ENCODE assay signal across 1 cellular context in genomic region chr6:3361312-3362037, GRCh38.
A peak's percentile ranks its signal among the peaks of the same experiment; 100 is the strongest.
TF ChIP-seq lines count a peak whose summit lies in the region.

No MANE protein-coding gene starts in this region.

TF ChIP-seq in HepG2, 621 proteins besides CTCF, POLR2A, EP300 and RAD21 (continued from another document and continues in another):
- TF ChIP-seq, protein P1, sequence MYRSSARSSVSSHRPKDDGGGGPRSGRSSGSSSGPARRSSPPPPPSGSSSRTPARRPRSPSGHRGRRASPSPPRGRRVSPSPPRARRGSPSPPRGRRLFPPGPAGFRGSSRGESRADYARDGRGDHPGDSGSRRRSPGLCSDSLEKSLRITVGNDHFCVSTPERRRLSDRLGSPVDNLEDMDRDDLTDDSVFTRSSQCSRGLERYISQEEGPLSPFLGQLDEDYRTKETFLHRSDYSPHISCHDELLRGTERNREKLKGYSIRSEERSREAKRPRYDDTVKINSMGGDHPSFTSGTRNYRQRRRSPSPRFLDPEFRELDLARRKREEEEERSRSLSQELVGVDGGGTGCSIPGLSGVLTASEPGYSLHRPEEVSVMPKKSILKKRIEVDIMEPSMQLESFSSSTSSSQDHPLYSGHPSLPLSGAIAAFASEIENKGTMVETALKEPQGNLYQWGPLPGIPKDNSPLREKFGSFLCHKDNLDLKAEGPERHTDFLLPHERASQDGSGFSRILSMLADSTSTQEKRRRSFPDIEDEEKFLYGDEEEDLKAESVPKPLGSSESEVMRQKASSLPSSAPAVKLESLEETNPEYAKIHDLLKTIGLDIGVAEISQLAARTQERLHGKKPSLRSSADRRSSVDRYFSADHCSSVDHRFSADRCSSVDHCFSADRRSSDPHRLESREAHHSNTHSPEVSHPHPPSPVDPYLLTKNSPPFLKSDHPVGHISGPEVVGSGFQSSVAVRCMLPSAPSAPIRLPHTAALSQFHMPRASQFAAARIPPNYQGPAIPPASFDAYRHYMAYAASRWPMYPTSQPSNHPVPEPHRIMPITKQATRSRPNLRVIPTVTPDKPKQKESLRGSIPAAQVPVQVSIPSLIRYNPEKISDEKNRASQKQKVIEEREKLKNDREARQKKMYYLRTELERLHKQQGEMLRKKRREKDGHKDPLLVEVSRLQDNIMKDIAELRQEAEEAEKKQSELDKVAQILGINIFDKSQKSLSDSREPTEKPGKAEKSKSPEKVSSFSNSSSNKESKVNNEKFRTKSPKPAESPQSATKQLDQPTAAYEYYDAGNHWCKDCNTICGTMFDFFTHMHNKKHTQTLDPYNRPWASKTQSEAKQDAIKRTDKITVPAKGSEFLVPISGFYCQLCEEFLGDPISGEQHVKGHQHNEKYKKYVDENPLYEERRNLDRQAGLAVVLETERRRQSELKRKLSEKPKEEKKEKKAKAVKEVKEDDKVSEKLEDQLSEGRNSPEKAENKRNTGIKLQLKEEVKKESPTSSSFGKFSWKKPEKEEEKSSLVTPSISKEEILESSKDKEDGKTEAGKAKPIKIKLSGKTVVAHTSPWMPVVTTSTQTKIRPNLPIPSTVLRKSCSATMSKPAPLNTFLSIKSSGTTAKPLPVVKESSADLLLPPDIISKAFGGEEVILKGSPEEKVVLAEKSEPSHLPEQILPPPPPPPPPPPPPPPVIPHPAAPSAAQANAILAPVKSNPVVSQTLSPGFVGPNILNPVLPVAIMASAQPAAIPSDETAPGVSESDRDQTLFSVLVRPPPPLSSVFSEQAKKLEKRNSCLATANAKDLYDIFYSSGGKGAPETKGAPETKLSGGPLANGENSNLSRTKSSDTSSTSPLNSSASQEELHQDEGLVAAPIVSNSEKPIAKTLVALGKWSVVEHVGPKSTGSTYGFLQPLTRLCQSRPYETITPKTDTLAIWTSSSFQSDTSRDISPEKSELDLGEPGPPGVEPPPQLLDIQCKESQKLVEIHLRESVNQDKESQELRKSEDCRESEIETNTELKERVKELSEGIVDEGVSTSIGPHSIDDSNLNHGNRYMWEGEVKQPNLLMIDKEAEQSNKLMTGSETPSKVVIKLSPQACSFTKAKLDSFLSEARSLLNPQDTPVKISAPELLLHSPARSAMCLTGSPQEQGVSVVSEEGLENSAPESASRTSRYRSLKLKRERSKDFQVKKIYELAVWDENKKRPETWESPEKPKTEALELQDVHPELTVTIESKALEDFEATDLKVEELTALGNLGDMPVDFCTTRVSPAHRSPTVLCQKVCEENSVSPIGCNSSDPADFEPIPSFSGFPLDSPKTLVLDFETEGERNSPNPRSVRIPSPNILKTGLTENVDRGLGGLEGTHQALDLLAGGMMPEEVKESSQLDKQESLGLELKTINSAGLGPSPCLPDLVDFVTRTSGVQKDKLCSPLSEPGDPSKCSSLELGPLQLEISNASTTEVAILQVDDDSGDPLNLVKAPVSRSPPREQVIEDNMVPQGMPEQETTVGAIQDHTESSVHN (CRISPR knock-in tag; IDR thresholded peaks at IDR 0.05) = no peak
- TF ChIP-seq WIZ (CRISPR knock-in tag; IDR thresholded peaks at IDR 0.05) (no peak), KDM5B (CRISPR knock-in tag; IDR thresholded peaks at IDR 0.05; ENCODE audit: borderline replicate concordance) (no peak), ZNF3 (CRISPR knock-in tag; IDR thresholded peaks at IDR 0.05) (no peak), ZNF431 (CRISPR knock-in tag; IDR thresholded peaks at IDR 0.05; ENCODE audit: borderline replicate concordance, low read depth) (no peak), ZBTB20 (CRISPR knock-in tag; IDR thresholded peaks at IDR 0.05; ENCODE audit: borderline replicate concordance, low read depth) (no peak), SOX13 (IDR thresholded peaks at IDR 0.05) (no peak), SOX13 (CRISPR knock-in tag; conservative IDR thresholded peaks at IDR 0.05 in 1 of 2, IDR thresholded peaks at IDR 0.05 in 1 of 2) (peak in 1 of 2 experiments; percentile 36; a peak in 1 of 4 replicates), SNRNP70 (IDR thresholded peaks at IDR 0.05; ENCODE audit: low read depth, low read length) (no peak), ZSCAN29 (CRISPR knock-in tag; conservative IDR thresholded peaks at IDR 0.05) (no peak), BRD4 (CRISPR knock-in tag; IDR thresholded peaks at IDR 0.05) (no peak), HMGXB3 (CRISPR knock-in tag; IDR thresholded peaks at IDR 0.05; ENCODE audit: borderline replicate concordance) (no peak), TOPORS (CRISPR knock-in tag; IDR thresholded peaks at IDR 0.05) (no peak), USF2 (IDR thresholded peaks at IDR 0.05; ENCODE audit: low read depth, low read length) (no peak), USF2 (CRISPR knock-in tag; IDR thresholded peaks at IDR 0.05; ENCODE audit: borderline replicate concordance) (no peak; the same call in 1 of the 2 replicates), TSC22D2 (CRISPR knock-in tag; IDR thresholded peaks at IDR 0.05; ENCODE audit: borderline replicate concordance) (peak; percentile 8; the same call in 1 of the 2 replicates), ZNF317 (CRISPR knock-in tag; IDR thresholded peaks at IDR 0.05) (no peak), SRSF4 (IDR thresholded peaks at IDR 0.05; ENCODE audit: low read depth, low read length, poor library complexity, severe bottlenecking) (no peak), HNF1A (IDR thresholded peaks at IDR 0.05; ENCODE audit: low read depth) (no peak), HNF1A (CRISPR knock-in tag; IDR thresholded peaks at IDR 0.05; ENCODE audit: borderline replicate concordance) (no peak), REL (CRISPR knock-in tag; conservative IDR thresholded peaks at IDR 0.05) (no peak), ZNF605 (CRISPR knock-in tag; IDR thresholded peaks at IDR 0.05) (0 out of 2 replicates have a peak, but pooled peaks have one; percentile 39), SALL1 (CRISPR knock-in tag; IDR thresholded peaks at IDR 0.05) (peak; percentile 64), HDAC6 (IDR thresholded peaks at IDR 0.05; ENCODE audit: low read depth, low read length) (no peak), ZNF550 (CRISPR knock-in tag; IDR thresholded peaks at IDR 0.05; ENCODE audit: borderline replicate concordance) (no peak), ZNF891 (CRISPR knock-in tag; IDR thresholded peaks at IDR 0.05) (no peak), ZNF660 (CRISPR knock-in tag; IDR thresholded peaks at IDR 0.05; ENCODE audit: borderline replicate concordance, low read depth) (no peak), MEIS1 (CRISPR knock-in tag; IDR thresholded peaks at IDR 0.05; ENCODE audit: borderline replicate concordance) (no peak)
- TF ChIP-seq, protein P2, sequence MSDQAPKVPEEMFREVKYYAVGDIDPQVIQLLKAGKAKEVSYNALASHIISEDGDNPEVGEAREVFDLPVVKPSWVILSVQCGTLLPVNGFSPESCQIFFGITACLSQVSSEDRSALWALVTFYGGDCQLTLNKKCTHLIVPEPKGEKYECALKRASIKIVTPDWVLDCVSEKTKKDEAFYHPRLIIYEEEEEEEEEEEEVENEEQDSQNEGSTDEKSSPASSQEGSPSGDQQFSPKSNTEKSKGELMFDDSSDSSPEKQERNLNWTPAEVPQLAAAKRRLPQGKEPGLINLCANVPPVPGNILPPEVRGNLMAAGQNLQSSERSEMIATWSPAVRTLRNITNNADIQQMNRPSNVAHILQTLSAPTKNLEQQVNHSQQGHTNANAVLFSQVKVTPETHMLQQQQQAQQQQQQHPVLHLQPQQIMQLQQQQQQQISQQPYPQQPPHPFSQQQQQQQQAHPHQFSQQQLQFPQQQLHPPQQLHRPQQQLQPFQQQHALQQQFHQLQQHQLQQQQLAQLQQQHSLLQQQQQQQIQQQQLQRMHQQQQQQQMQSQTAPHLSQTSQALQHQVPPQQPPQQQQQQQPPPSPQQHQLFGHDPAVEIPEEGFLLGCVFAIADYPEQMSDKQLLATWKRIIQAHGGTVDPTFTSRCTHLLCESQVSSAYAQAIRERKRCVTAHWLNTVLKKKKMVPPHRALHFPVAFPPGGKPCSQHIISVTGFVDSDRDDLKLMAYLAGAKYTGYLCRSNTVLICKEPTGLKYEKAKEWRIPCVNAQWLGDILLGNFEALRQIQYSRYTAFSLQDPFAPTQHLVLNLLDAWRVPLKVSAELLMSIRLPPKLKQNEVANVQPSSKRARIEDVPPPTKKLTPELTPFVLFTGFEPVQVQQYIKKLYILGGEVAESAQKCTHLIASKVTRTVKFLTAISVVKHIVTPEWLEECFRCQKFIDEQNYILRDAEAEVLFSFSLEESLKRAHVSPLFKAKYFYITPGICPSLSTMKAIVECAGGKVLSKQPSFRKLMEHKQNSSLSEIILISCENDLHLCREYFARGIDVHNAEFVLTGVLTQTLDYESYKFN (CRISPR knock-in tag; conservative IDR thresholded peaks at IDR 0.05) = peak; percentile 64
- TF ChIP-seq, protein P3, sequence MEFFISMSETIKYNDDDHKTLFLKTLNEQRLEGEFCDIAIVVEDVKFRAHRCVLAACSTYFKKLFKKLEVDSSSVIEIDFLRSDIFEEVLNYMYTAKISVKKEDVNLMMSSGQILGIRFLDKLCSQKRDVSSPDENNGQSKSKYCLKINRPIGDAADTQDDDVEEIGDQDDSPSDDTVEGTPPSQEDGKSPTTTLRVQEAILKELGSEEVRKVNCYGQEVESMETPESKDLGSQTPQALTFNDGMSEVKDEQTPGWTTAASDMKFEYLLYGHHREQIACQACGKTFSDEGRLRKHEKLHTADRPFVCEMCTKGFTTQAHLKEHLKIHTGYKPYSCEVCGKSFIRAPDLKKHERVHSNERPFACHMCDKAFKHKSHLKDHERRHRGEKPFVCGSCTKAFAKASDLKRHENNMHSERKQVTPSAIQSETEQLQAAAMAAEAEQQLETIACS (CRISPR knock-in tag; IDR thresholded peaks at IDR 0.05) = no peak
